ENCODE assay signal across 20 cellular contexts in genomic region chr3:118938183-118938961, GRCh38.
DNase-seq lines count a peak whose midpoint lies in the region; ATAC-seq and TF ChIP-seq lines count a peak whose summit lies in the region.
"Had no signal": no experiment of that assay in that cellular context is flagged by ENCODE, and none has a peak within 500 bp of the region (broad histone marks: within the 10 kb centered on the region; RNA-seq: fewer than 3 reads in every experiment).

No MANE protein-coding gene starts in this region.

- no peaks in the 10 kb centered on the region for H3K36me3 ChIP-seq in RWPE2 (ENCODE audit: low read depth)
- H3K36me3 ChIP-seq: BE2C, upper lobe of right lung had no signal

- H3K4me3 ChIP-seq in RWPE2 (ENCODE audit: severe bottlenecking) (no peak overlapping the region), cardiac fibroblast (replicated peaks in 1 of 2; ENCODE audit: low read depth in 2 of 2, low read length in 2 of 2) (no peak overlapping the region)
- H3K4me3 ChIP-seq: GM12878, upper lobe of right lung had no signal

- H3K27ac ChIP-seq in RWPE2 (ENCODE audit: poor library complexity, severe bottlenecking), result no peak overlapping the region
- H3K27ac ChIP-seq: upper lobe of right lung had no signal

- H3K27me3 ChIP-seq in RWPE2 (ENCODE audit: insufficient read depth, poor library complexity, severe bottlenecking), result no peaks in the 10 kb centered on the region
- H3K27me3 ChIP-seq: upper lobe of right lung had no signal

- H3K4me1 ChIP-seq in RWPE2 (ENCODE audit: insufficient read depth, poor library complexity, severe bottlenecking), result no peaks in the 10 kb centered on the region
- H3K4me1 ChIP-seq: BE2C, upper lobe of right lung had no signal

- intact Hi-C loops in left ventricle myocardium superior (cut with micrococcal nuclease), result no loop called here

- no peaks in the 10 kb centered on the region for H3K9me3 ChIP-seq in RWPE2 (ENCODE audit: severe bottlenecking)
- H3K9me3 ChIP-seq: BE2C, upper lobe of right lung had no signal

- ATAC-seq in RWPE2 (ENCODE audit: low read depth) (peak; percentile 78), HG03521 (IDR thresholded peaks at IDR 0.05; ENCODE audit: unreplicated experiment) (no peak), left ventricle myocardium superior (no peak)
- ATAC-seq in activated CD4-positive, CD25-positive, alpha-beta regulatory T cell treated with anti-CD3 and anti-CD28 coated beads, Interleukin-2, amount 50 U/mL, for 24 hours, result no peak
- ATAC-seq: GM12878, left colon, upper lobe of right lung had no signal

- TF ChIP-seq CTCF in RWPE2 (IDR thresholded peaks at IDR 0.05; ENCODE audit: poor library complexity, severe bottlenecking), result no peak
- no peak for TF ChIP-seq CTCF in cardiac fibroblast (IDR thresholded peaks at IDR 0.05; ENCODE audit: low read depth, low read length)

- DNase-seq in 8988T, result peak; percentile 13
- peak; percentile 53 for DNase-seq in Daoy (ENCODE audit: low read depth)
- no peak for DNase-seq in RWPE2 (ENCODE audit: low spot score)
- DNase-seq in cardiac fibroblast (ENCODE audit: low read depth in 2 of 2), result peak; percentile 2 to 5
- no peak for DNase-seq in left ventricle myocardium superior
- no peak for DNase-seq in effector CD8-positive, alpha-beta T cell (lab: John Stamatoyannopoulos, UW)
- DNase-seq: activated CD4-positive, alpha-beta memory T cell treated with anti-CD3 and anti-CD28 coated beads, Interleukin-2, amount 10 ng/mL, durations not matched to agents 7 days and 5 days; activated gamma-delta T cell treated with Interleukin-2 at 50 U/mL for 16 hours; BE2C; DND-41; left colon; naive B cell; NCI-H187; NCI-H69; stimulated activated CD4-positive, alpha-beta T cell treated with anti-CD3 and anti-CD28 coated beads, Interleukin-4, amount 100 ng/mL, for 1 hour; T-helper 9 cell; upper lobe of right lung had no signal

Comparison
In these comparisons a context has a peak if more than half of its experiments do, and no peak if none do; other contexts are left out.
1. DNase-seq: peak in 8988T (single experiment), Daoy (single experiment) and cardiac fibroblast (2 of 2); none in RWPE2 (single experiment), left ventricle myocardium superior (single experiment) and effector CD8-positive, alpha-beta T cell (single experiment).